ENCODE assay signal across 17 cellular contexts in the genomic region with DNA sequence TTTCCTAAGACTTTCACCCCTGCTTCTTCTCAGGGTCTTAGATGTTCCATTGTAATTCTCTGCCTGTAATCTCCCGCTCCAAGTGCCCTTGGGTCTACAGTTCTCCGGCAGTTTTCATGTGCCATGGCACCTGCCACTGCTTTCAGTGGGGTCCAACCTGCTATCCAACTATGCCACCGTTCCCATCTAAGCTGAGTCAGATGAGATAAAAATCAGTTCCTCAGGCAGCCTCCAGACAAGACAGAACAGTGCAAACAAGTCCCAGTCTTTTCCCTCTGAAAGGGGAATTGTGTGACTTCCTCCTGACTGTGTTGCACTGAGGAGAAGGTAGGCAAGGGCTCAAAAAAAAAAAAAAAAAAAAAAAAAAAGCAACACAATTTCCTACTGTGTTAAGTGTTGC. TPM values are rescaled to one million over a fixed set of nuclear protein-coding genes. Genes with fewer than 3 reads are reported as not detected.
DNase-seq lines count a peak whose midpoint lies in the region; ATAC-seq, FAIRE-seq and TF ChIP-seq lines count a peak whose summit lies in the region.
"Had no signal": no experiment of that assay in that cellular context is flagged by ENCODE, and none has a peak within 500 bp of the region (broad histone marks: within the 10 kb centered on the region; RNA-seq: fewer than 3 reads in every experiment).

No MANE protein-coding gene starts in this region.

- no peak for ATAC-seq in GM18909 (IDR thresholded peaks at IDR 0.05; ENCODE audit: poor library complexity, unreplicated experiment)
- ATAC-seq in stimulated activated naive CD8-positive, alpha-beta T cell treated with anti-CD3 and anti-CD28 coated beads, Interleukin-15, amount 100 ng/mL, for 72 hours, result no peak
- ATAC-seq: left cardiac atrium; natural killer cell treated with Interleukin-12 subunit alpha and Interleukin-12 subunit beta and Interleukin-15 and Interleukin-18, amount 100 ng/mL, for 72 hours had no signal

- peaks cover 26% of the 10 kb centered on the region for H3K27me3 Mint-ChIP-seq in stimulated activated naive CD8-positive, alpha-beta T cell treated with anti-CD3 and anti-CD28 coated beads, Interleukin-15, amount 100 ng/mL, for 72 hours

- no peaks in the 10 kb centered on the region for H3K9me3 ChIP-seq in smooth muscle cell (replicated peaks; ENCODE audit: low read depth)
- H3K9me3 ChIP-seq: upper lobe of left lung had no signal

- WGBS in smooth muscle cell (ENCODE audit: low lambda C conversion rate), result 73% methylated on average over 3 of the region's 3 CpGs

- no peaks in the 10 kb centered on the region for H3K27me3 ChIP-seq in smooth muscle cell (ENCODE audit: low read depth)
- H3K27me3 ChIP-seq: upper lobe of left lung had no signal

- no peak overlapping the region for H3K27ac Mint-ChIP-seq in stimulated activated naive CD8-positive, alpha-beta T cell treated with anti-CD3 and anti-CD28 coated beads, Interleukin-15, amount 100 ng/mL, for 72 hours
- H3K27ac Mint-ChIP-seq: activated naive CD8-positive, alpha-beta T cell treated with anti-CD3 and anti-CD28 coated beads, Interleukin-2, amount 10 ng/mL, durations not matched to agents 7 days and 5 days; natural killer cell treated with Interleukin-12 subunit alpha and Interleukin-12 subunit beta and Interleukin-15 and Interleukin-18, amount 100 ng/mL, for 72 hours had no signal

- H3K9me3 Mint-ChIP-seq in stimulated activated naive CD8-positive, alpha-beta T cell treated with anti-CD3 and anti-CD28 coated beads, Interleukin-15, amount 100 ng/mL, for 72 hours, result no peaks in the 10 kb centered on the region
- H3K9me3 Mint-ChIP-seq: natural killer cell treated with Interleukin-12 subunit alpha and Interleukin-12 subunit beta and Interleukin-15 and Interleukin-18, amount 100 ng/mL, for 72 hours had no signal

- TF ChIP-seq CTCF in fibroblast of villous mesenchyme (IDR thresholded peaks at IDR 0.05; ENCODE audit: insufficient read depth, low read depth, low read length), result no peak
- no peak for TF ChIP-seq CTCF in smooth muscle cell (IDR thresholded peaks at IDR 0.05; ENCODE audit: borderline replicate concordance, insufficient read depth, poor library complexity, severe bottlenecking)
- no peak for TF ChIP-seq CTCF in D721Med (IDR thresholded peaks at IDR 0.05; ENCODE audit: insufficient read depth, missing control alignments)

- H3K4me2 ChIP-seq in smooth muscle cell, result peak overlapping the region; percentile 78

- H3F3A ChIP-seq in smooth muscle cell (ENCODE audit: low read depth), result no peaks in the 10 kb centered on the region

- H3K36me3 ChIP-seq in smooth muscle cell (ENCODE audit: low read depth), result no peaks in the 10 kb centered on the region
- H3K36me3 ChIP-seq: upper lobe of left lung had no signal

- no peak overlapping the region for H3K4me3 Mint-ChIP-seq in stimulated activated naive CD8-positive, alpha-beta T cell treated with anti-CD3 and anti-CD28 coated beads, Interleukin-15, amount 100 ng/mL, for 72 hours
- H3K4me3 Mint-ChIP-seq: activated naive CD8-positive, alpha-beta T cell treated with anti-CD3 and anti-CD28 coated beads, Interleukin-2, amount 10 ng/mL, durations not matched to agents 7 days and 5 days; natural killer cell treated with Interleukin-12 subunit alpha and Interleukin-12 subunit beta and Interleukin-15 and Interleukin-18, amount 100 ng/mL, for 72 hours had no signal

- H3K4me1 ChIP-seq in smooth muscle cell (ENCODE audit: low read depth), result no peaks in the 10 kb centered on the region
- H3K4me1 ChIP-seq: upper lobe of left lung had no signal

- H3K4me1 Mint-ChIP-seq in stimulated activated naive CD8-positive, alpha-beta T cell treated with anti-CD3 and anti-CD28 coated beads, Interleukin-15, amount 100 ng/mL, for 72 hours, result no peaks in the 10 kb centered on the region

- H3K9ac ChIP-seq in smooth muscle cell (ENCODE audit: low read depth), result no peak overlapping the region
- H3K9ac ChIP-seq: GM23248 had no signal

- DNase-seq in NCI-H146 treated with DMSO at 0.1 percent for 48 hours (lab: John Stamatoyannopoulos, UW; ENCODE audit: unreplicated experiment), result peak; percentile 3
- no peak for DNase-seq in NCI-H146 (lab: John Stamatoyannopoulos, UW)
- peak; percentile 92 for DNase-seq in NCI-H748 treated with DMSO at 0.1 percent for 48 hours (lab: John Stamatoyannopoulos, UW)
- no peak for DNase-seq in fibroblast of villous mesenchyme (ENCODE audit: low read depth)
- no peak for DNase-seq in smooth muscle cell (lab: John Stamatoyannopoulos, UW; ENCODE audit: unreplicated experiment)
- no peak for DNase-seq in stimulated activated naive CD8-positive, alpha-beta T cell treated with anti-CD3 and anti-CD28 coated beads, Interleukin-15, amount 100 ng/mL, for 72 hours
- DNase-seq in D721Med (ENCODE audit: insufficient read length, low spot score), result no peak
- DNase-seq: 8988T; activated naive CD8-positive, alpha-beta T cell treated with anti-CD3 and anti-CD28 coated beads, Interleukin-2, amount 10 ng/mL, durations not matched to agents 7 days and 5 days; foreskin melanocyte; GM23248; left cardiac atrium; NCI-H1694 treated with DMSO at 0.1 percent for 48 hours; T-helper 9 cell had no signal

- peak overlapping the region; percentile 20 for H3K27ac ChIP-seq in smooth muscle cell (ENCODE audit: low read depth)
- H3K27ac ChIP-seq: GM23248, upper lobe of left lung had no signal

- peak overlapping the region; percentile 56 for H3K4me3 ChIP-seq in fibroblast of villous mesenchyme (ENCODE audit: low read depth, low read length)
- peak overlapping the region; percentile 43 for H3K4me3 ChIP-seq in smooth muscle cell
- H3K4me3 ChIP-seq: GM23248, upper lobe of left lung had no signal

- no peaks in the 10 kb centered on the region for H3K79me2 ChIP-seq in smooth muscle cell (ENCODE audit: low read depth)

- no peak for FAIRE-seq in D721Med (lab: Jason Lieb, UNC)

- no peak overlapping the region for H2AFZ ChIP-seq in smooth muscle cell (ENCODE audit: low read depth)
- H2AFZ ChIP-seq: GM23248 had no signal

- H4K20me1 ChIP-seq in smooth muscle cell (ENCODE audit: low read depth), result no peaks in the 10 kb centered on the region

RNA-seq across cellular contexts. Expression of gene EBNA1BP2, which starts 50.8 kb away (rescaled TPM):
- total RNA-seq in fibroblast of villous mesenchyme (87.9 and 91.5 TPM in 2 replicates), smooth muscle cell (51.8 and 52.0 TPM in 2 replicates)
- 85.9 and 102 TPM in 2 replicates for polyA plus RNA-seq in smooth muscle cell

RNA-seq across cellular contexts. Expression of gene CFAP57, which starts 50.9 kb away (rescaled TPM):
- total RNA-seq in fibroblast of villous mesenchyme, result under 0.01 TPM in 2 replicates
- 0.13 TPM in 1 of 2 replicates, not detected in the other for total RNA-seq in smooth muscle cell
- polyA plus RNA-seq in smooth muscle cell, result 0.22 and 0.79 TPM in 2 replicates
- total RNA-seq: activated naive CD8-positive, alpha-beta T cell treated with anti-CD3 and anti-CD28 coated beads, Interleukin-2, amount 10 ng/mL, durations not matched to agents 7 days and 5 days had no signal

Comparison
In these comparisons a context has a peak if more than half of its experiments do, and no peak if none do; other contexts are left out.
1. DNase-seq: peak in NCI-H146 treated with DMSO at 0.1 percent for 48 hours (single experiment) and NCI-H748 treated with DMSO at 0.1 percent for 48 hours (single experiment); none in NCI-H146 (single experiment), fibroblast of villous mesenchyme (single experiment), smooth muscle cell (single experiment), stimulated activated naive CD8-positive, alpha-beta T cell treated with anti-CD3 and anti-CD28 coated beads, Interleukin-15, amount 100 ng/mL, for 72 hours (0 of 2) and D721Med (single experiment).